19 cellular contexts compared by ENCODE assay signal in genomic region chr5:63961598-63962161, GRCh38. TPM values are rescaled to one million over a fixed set of nuclear protein-coding genes. Genes with fewer than 3 reads are reported as not detected.
DNase-seq lines count a peak whose midpoint lies in the region; ATAC-seq, FAIRE-seq and TF ChIP-seq lines count a peak whose summit lies in the region.
"Had no signal": no experiment of that assay in that cellular context is flagged by ENCODE, and none has a peak within 500 bp of the region (broad histone marks: within the 10 kb centered on the region; RNA-seq: fewer than 3 reads in every experiment).

No MANE protein-coding gene starts in this region.

- H3K27me3 Mint-ChIP-seq in central memory CD8-positive, alpha-beta T cell: peaks cover 30% of the 10 kb centered on the region

- H3K4me3 ChIP-seq in uterus: no peak overlapping the region
- H3K4me3 ChIP-seq: PC-9 had no signal

- peak; percentile 6 for ATAC-seq in central memory CD8-positive, alpha-beta T cell (replicated peaks; ENCODE audit: extremely low read depth, poor library complexity, severe bottlenecking)
- ATAC-seq in left lobe of liver: no peak
- ATAC-seq: activated CD8-positive, alpha-beta memory T cell treated with anti-CD3 and anti-CD28 coated beads, Interleukin-2, amount 10 ng/mL, durations not matched to agents 7 days and 5 days; stimulated activated naive CD8-positive, alpha-beta T cell treated with anti-CD3 and anti-CD28 coated beads, Interleukin-15, Interleukin-2, amounts not matched to agents 100 U/mL and 50 U/mL, for 24 hours had no signal

- no peaks in the 10 kb centered on the region for H3K4me1 ChIP-seq in uterus

- peaks cover 0 to 36% of the 10 kb centered on the region in 2 donors for H3K27me3 ChIP-seq in uterus

- H3K4me3 Mint-ChIP-seq in central memory CD8-positive, alpha-beta T cell: no peak overlapping the region
- H3K4me3 Mint-ChIP-seq: activated CD8-positive, alpha-beta memory T cell treated with anti-CD3 and anti-CD28 coated beads, Interleukin-2, amount 10 ng/mL, durations not matched to agents 7 days and 5 days; CD4-positive, alpha-beta memory T cell had no signal

- intact Hi-C loops in uterus (cut with DNase I; ENCODE audit: low total_unique reads): no loop called here

- DNase-seq in NCI-H748 (lab: John Stamatoyannopoulos, UW; ENCODE audit: unreplicated experiment) (peak; percentile 32), NCI-H748 treated with DMSO at 0.1 percent for 48 hours (lab: John Stamatoyannopoulos, UW) (no peak), left lobe of liver (ENCODE audit: low spot score) (peak; percentile 39), urothelium cell line (ENCODE audit: low spot score) (peak; percentile 66), RCC 7860 (ENCODE audit: low spot score) (no peak), COLO829 (ENCODE audit: low spot score) (no peak), uterus (no peak)
- DNase-seq in central memory CD8-positive, alpha-beta T cell (ENCODE audit: low spot score in 2 of 2): no peak
- DNase-seq: activated CD8-positive, alpha-beta memory T cell treated with anti-CD3 and anti-CD28 coated beads, Interleukin-2, amount 10 ng/mL, durations not matched to agents 7 days and 5 days; CD4-positive, alpha-beta memory T cell; effector CD4-positive, alpha-beta T cell; NCI-H1105; occipital lobe; PC-9; small intestine; stimulated activated naive CD8-positive, alpha-beta T cell treated with anti-CD3 and anti-CD28 coated beads, Interleukin-15, Interleukin-2, amounts not matched to agents 100 U/mL and 50 U/mL, for 24 hours had no signal

- no peak for TF ChIP-seq POLR2A in uterus (IDR thresholded peaks at IDR 0.05)

- H3K27ac Mint-ChIP-seq in central memory CD8-positive, alpha-beta T cell (ENCODE audit: low read depth): no peak overlapping the region
- H3K27ac Mint-ChIP-seq: activated CD8-positive, alpha-beta memory T cell treated with anti-CD3 and anti-CD28 coated beads, Interleukin-2, amount 10 ng/mL, durations not matched to agents 7 days and 5 days; mesothelial cell of epicardium had no signal

- no peak for FAIRE-seq in urothelium cell line (lab: Jason Lieb, UNC)
- FAIRE-seq in RCC 7860 (lab: Jason Lieb, UNC): no peak
- FAIRE-seq: small intestine had no signal

- no peak for TF ChIP-seq CTCF in uterus (IDR thresholded peaks at IDR 0.05)

- no peaks in the 10 kb centered on the region for H3K36me3 ChIP-seq in uterus

- no peaks in the 10 kb centered on the region for H3K9me3 ChIP-seq in uterus

- no peaks in the 10 kb centered on the region for H3K36me3 Mint-ChIP-seq in central memory CD8-positive, alpha-beta T cell (ENCODE audit: insufficient read depth)
- H3K36me3 Mint-ChIP-seq: CD4-positive, alpha-beta memory T cell; mesothelial cell of epicardium had no signal

- no peak overlapping the region for H3K27ac ChIP-seq in uterus
- H3K27ac ChIP-seq: PC-9 had no signal

- H3K4me1 Mint-ChIP-seq in central memory CD8-positive, alpha-beta T cell: no peaks in the 10 kb centered on the region
- H3K4me1 Mint-ChIP-seq: activated CD8-positive, alpha-beta memory T cell treated with anti-CD3 and anti-CD28 coated beads, Interleukin-2, amount 10 ng/mL, durations not matched to agents 7 days and 5 days; CD4-positive, alpha-beta memory T cell had no signal

- peaks cover 10% of the 10 kb centered on the region for H3K9me3 Mint-ChIP-seq in central memory CD8-positive, alpha-beta T cell
- H3K9me3 Mint-ChIP-seq: mesothelial cell of epicardium had no signal

RNA-seq across cellular contexts. Expression of gene HTR1A, which starts 0.6 kb away (rescaled TPM):
- not detected for total RNA-seq in left lobe of liver
- 10 to 100 TPM in 1 of 4 donors, not detected in 3; 11.7 TPM for total RNA-seq in uterus
- total RNA-seq: A673; activated CD8-positive, alpha-beta memory T cell treated with anti-CD3 and anti-CD28 coated beads, Interleukin-2, amount 10 ng/mL, durations not matched to agents 7 days and 5 days; CD4-positive, alpha-beta memory T cell; G401; mesothelial cell of epicardium; PC-9 had no signal

Comparison
In these comparisons a context has a peak if more than half of its experiments do, and no peak if none do; other contexts are left out.
1. DNase-seq: peak in NCI-H748 (single experiment), left lobe of liver (single experiment) and urothelium cell line (single experiment); none in NCI-H748 treated with DMSO at 0.1 percent for 48 hours (single experiment), central memory CD8-positive, alpha-beta T cell (0 of 2), RCC 7860 (single experiment), COLO829 (single experiment) and uterus (0 of 2).